9 cellular contexts compared by ENCODE assay signal in genomic region chr5:36723921-36724320, GRCh38.
DNase-seq lines count a peak whose midpoint lies in the region; ATAC-seq lines count a peak whose summit lies in the region.
"Had no signal": no experiment of that assay in that cellular context is flagged by ENCODE, and none has a peak within 500 bp of the region (broad histone marks: within the 10 kb centered on the region; RNA-seq: fewer than 3 reads in every experiment).

No MANE protein-coding gene starts in this region.

- peak; percentile 56 for ATAC-seq in HG02642 (IDR thresholded peaks at IDR 0.05; ENCODE audit: poor library complexity, unreplicated experiment)
- peak; percentile 79 for ATAC-seq in stimulated activated memory B cell treated with anti-CD40 and anti-IgM and Interleukin-4, amounts not matched to agents 10 μg/mL and 1 μg/mL and 100 μg/mL, for 72 hours

- no peaks in the 10 kb centered on the region for H3K36me3 Mint-ChIP-seq in activated CD4-positive, alpha-beta T cell treated with anti-CD3 and anti-CD28 coated beads, Interleukin-2, amount 10 ng/mL, durations not matched to agents 24 days and 14 days (ENCODE audit: low read depth)
- no peaks in the 10 kb centered on the region for H3K36me3 Mint-ChIP-seq in stimulated activated memory B cell treated with anti-CD40 and anti-IgM and Interleukin-4, amounts not matched to agents 10 μg/mL and 1 μg/mL and 100 μg/mL, for 72 hours

- peak overlapping the region; percentile 79 for H3K4me3 Mint-ChIP-seq in activated CD4-positive, alpha-beta T cell treated with anti-CD3 and anti-CD28 coated beads, Interleukin-2, amount 10 ng/mL, durations not matched to agents 24 days and 14 days
- H3K4me3 Mint-ChIP-seq in stimulated activated memory B cell treated with anti-CD40 and anti-IgM and Interleukin-4, amounts not matched to agents 10 μg/mL and 1 μg/mL and 100 μg/mL, for 72 hours, result peak overlapping the region; percentile 76

- H3K27me3 Mint-ChIP-seq in activated CD4-positive, alpha-beta T cell treated with anti-CD3 and anti-CD28 coated beads, Interleukin-2, amount 10 ng/mL, durations not matched to agents 24 days and 14 days, result peaks cover 2% of the 10 kb centered on the region
- no peaks in the 10 kb centered on the region for H3K27me3 Mint-ChIP-seq in stimulated activated memory B cell treated with anti-CD40 and anti-IgM and Interleukin-4, amounts not matched to agents 10 μg/mL and 1 μg/mL and 100 μg/mL, for 72 hours

- no peak for DNase-seq in activated CD4-positive, alpha-beta T cell treated with anti-CD3 and anti-CD28 coated beads, Interleukin-2, amount 10 ng/mL, durations not matched to agents 24 days and 14 days
- DNase-seq in activated CD4-positive, alpha-beta T cell treated with anti-CD3 and anti-CD28 coated beads, Interleukin-2, amount 50 U/mL, for 48 hours, result no peak
- DNase-seq in NOMO-1 treated with DMSO at 0.1 percent for 48 hours (lab: John Stamatoyannopoulos, UW; ENCODE audit: unreplicated experiment) (peak; percentile 68), glomerular visceral epithelial cell (ENCODE audit: extremely low spot score) (no peak), HuH-7 (ENCODE audit: low spot score) (no peak), cerebellum (ENCODE audit: low spot score) (no peak)
- DNase-seq: NCI-H2029 treated with DMSO at 0.1 percent for 48 hours had no signal

- no peaks in the 10 kb centered on the region for H3K9me3 Mint-ChIP-seq in activated CD4-positive, alpha-beta T cell treated with anti-CD3 and anti-CD28 coated beads, Interleukin-2, amount 10 ng/mL, durations not matched to agents 24 days and 14 days
- H3K9me3 Mint-ChIP-seq in stimulated activated memory B cell treated with anti-CD40 and anti-IgM and Interleukin-4, amounts not matched to agents 10 μg/mL and 1 μg/mL and 100 μg/mL, for 72 hours, result no peaks in the 10 kb centered on the region

- H3K27ac Mint-ChIP-seq in activated CD4-positive, alpha-beta T cell treated with anti-CD3 and anti-CD28 coated beads, Interleukin-2, amount 10 ng/mL, durations not matched to agents 24 days and 14 days, result peak overlapping the region; percentile 34
- peak overlapping the region; percentile 97 for H3K27ac Mint-ChIP-seq in stimulated activated memory B cell treated with anti-CD40 and anti-IgM and Interleukin-4, amounts not matched to agents 10 μg/mL and 1 μg/mL and 100 μg/mL, for 72 hours

- H3K4me1 Mint-ChIP-seq in activated CD4-positive, alpha-beta T cell treated with anti-CD3 and anti-CD28 coated beads, Interleukin-2, amount 10 ng/mL, durations not matched to agents 24 days and 14 days, result peaks cover 20% of the 10 kb centered on the region
- peaks cover 52% of the 10 kb centered on the region for H3K4me1 Mint-ChIP-seq in stimulated activated memory B cell treated with anti-CD40 and anti-IgM and Interleukin-4, amounts not matched to agents 10 μg/mL and 1 μg/mL and 100 μg/mL, for 72 hours

- intact Hi-C loops in activated CD4-positive, alpha-beta T cell treated with anti-CD3 and anti-CD28 coated beads, Interleukin-2, amount 10 ng/mL, durations not matched to agents 24 days and 14 days (cut with micrococcal nuclease), result no loop called here
